ENCODE assay signal across 8 cellular contexts in genomic region chr2:149597050-149598013, GRCh38. TPM values are rescaled to one million over a fixed set of nuclear protein-coding genes. Genes with fewer than 3 reads are reported as not detected.
DNase-seq lines count a peak whose midpoint lies in the region; ATAC-seq and TF ChIP-seq lines count a peak whose summit lies in the region.

No MANE protein-coding gene starts in this region.

- H2AFZ ChIP-seq in OCI-LY3 (ENCODE audit: low read depth, low read length): peak overlapping the region; percentile 76

- H3K27me3 ChIP-seq in OCI-LY3 (ENCODE audit: low read depth, low read length) (no peaks in the 10 kb centered on the region), testis (no peaks in the 10 kb centered on the region)
- H3K27me3 ChIP-seq in naive thymus-derived CD4-positive, alpha-beta T cell (ENCODE audit: control insufficient read depth in 2 of 2, insufficient read depth in 2 of 2, low read length in 2 of 2): no peaks in the 10 kb centered on the region

- H3K27me3 Mint-ChIP-seq in naive thymus-derived CD4-positive, alpha-beta T cell: peaks cover under 1 to 25% (median 14%) of the 10 kb centered on the region in 5 donors

- H3K27ac Mint-ChIP-seq in naive thymus-derived CD4-positive, alpha-beta T cell: peak overlapping the region in 4 of 9 donors; percentile 44 to 67 (median 52)

- peak overlapping the region; percentile 37 for H3K9ac ChIP-seq in OCI-LY3 (ENCODE audit: low read length)

- CTCF ChIA-PET in naive thymus-derived CD4-positive, alpha-beta T cell (lab: Charles Lee): interaction anchor here (1.0 to 4.1 kb wide), 6 partner anchors 10 to 1642 kb away, joined by 3 to 31 read pairs (median 10); no protein-coding TSS in a partner anchor

- DNase-seq in EL (peak; percentile 90), activated T-cell treated with anti-CD3 and anti-CD28 coated beads for 24 hours (ENCODE audit: low read depth) (peak; percentile 49), erythroblast (lab: John Stamatoyannopoulos, UW) (peak; percentile 48 to 63), testis (peak; percentile 43)
- DNase-seq in Jurkat, Clone E6-1 (ENCODE audit: low read depth, low spot score): peak; percentile 69
- DNase-seq in naive thymus-derived CD4-positive, alpha-beta T cell: peak in 8 of 9 donors; percentile 34 to 78 (median 68)

- H3K36me3 ChIP-seq in OCI-LY3 (replicated peaks; ENCODE audit: low read depth, low read length): peaks cover 3% of the 10 kb centered on the region
- H3K36me3 ChIP-seq in naive thymus-derived CD4-positive, alpha-beta T cell (ENCODE audit: control insufficient read depth in 2 of 3, insufficient read depth in 3 of 3, low read length in 3 of 3): no peaks in the 10 kb centered on the region
- no peaks in the 10 kb centered on the region for H3K36me3 ChIP-seq in testis (ENCODE audit: low read depth, missing control alignments)

- POLR2A ChIA-PET in naive thymus-derived CD4-positive, alpha-beta T cell (lab: Charles Lee): interaction anchor here (0.7 to 0.8 kb wide), 2 partner anchors 11 to 694 kb away, joined by 3 read pairs; no protein-coding TSS in a partner anchor

- TF ChIP-seq CTCF in OCI-LY3 (IDR thresholded peaks at IDR 0.05; ENCODE audit: low read depth, low read length): peak; percentile 83
- peak; percentile 70 to 79 (median 75) for TF ChIP-seq CTCF in testis (IDR thresholded peaks at IDR 0.05)

- peak overlapping the region; percentile 69 for H3K4me2 ChIP-seq in OCI-LY3 (ENCODE audit: low read length)

- TF ChIP-seq POLR2A in erythroblast (IDR thresholded peaks at IDR 0.05; ENCODE audit: low read length): no peak
- TF ChIP-seq POLR2A in testis (IDR thresholded peaks at IDR 0.05): no peak

- no peaks in the 10 kb centered on the region for H3K9me3 Mint-ChIP-seq in naive thymus-derived CD4-positive, alpha-beta T cell

- H3K4me3 Mint-ChIP-seq in naive thymus-derived CD4-positive, alpha-beta T cell: peak overlapping the region in 8 of 10 donors; percentile 6 to 63 (median 38)

- intact Hi-C loops in naive thymus-derived CD4-positive, alpha-beta T cell (cut with micrococcal nuclease): loop anchor here (1.0 to 5.0 kb wide), 9 partner anchors 10 to 1840 kb away; partner anchors contain the start of genes MMADHC (in 1 of the 2) and RND3 (in 1 of the 2)
- intact Hi-C loops in testis (cut with DNase I; ENCODE audit: low total_unique reads): loop anchor here (10.0 kb wide), 1 partner anchor 1647 kb away; no protein-coding TSS in a partner anchor

- peaks cover 13% of the 10 kb centered on the region; the same call in 1 of the 2 replicates for H3K9me3 ChIP-seq in OCI-LY3 (ENCODE audit: insufficient read depth, low read length)
- H3K9me3 ChIP-seq in naive thymus-derived CD4-positive, alpha-beta T cell (ENCODE audit: control insufficient read depth in 2 of 3, low read length in 3 of 3): no peaks in the 10 kb centered on the region
- no peaks in the 10 kb centered on the region for H3K9me3 ChIP-seq in testis

- 32 to 45% methylated on average over 12 of the region's 12 CpGs for WGBS in testis, 2 donors

- H4K20me1 ChIP-seq in OCI-LY3 (ENCODE audit: insufficient read depth, low read length): no peaks in the 10 kb centered on the region

- H3K36me3 Mint-ChIP-seq in naive thymus-derived CD4-positive, alpha-beta T cell: no peaks in the 10 kb centered on the region

- peaks cover 7 to 22% (median 17%) of the 10 kb centered on the region in 7 donors for H3K4me1 Mint-ChIP-seq in naive thymus-derived CD4-positive, alpha-beta T cell

- ATAC-seq in GM21786 (IDR thresholded peaks at IDR 0.05; ENCODE audit: unreplicated experiment): peak; percentile 98
- ATAC-seq in naive thymus-derived CD4-positive, alpha-beta T cell: peak; percentile 97

- H3K4me1 ChIP-seq in OCI-LY3 (ENCODE audit: low read length) (peaks cover 11% of the 10 kb centered on the region), testis (no peaks in the 10 kb centered on the region)
- no peaks in the 10 kb centered on the region for H3K4me1 ChIP-seq in naive thymus-derived CD4-positive, alpha-beta T cell (ENCODE audit: control insufficient read depth in 2 of 2, insufficient read depth in 2 of 2, low read length in 2 of 2)

- no peaks in the 10 kb centered on the region for H3K79me2 ChIP-seq in OCI-LY3 (ENCODE audit: low read length)

- no peak overlapping the region for H3K27ac ChIP-seq in OCI-LY3 (ENCODE audit: low read length)
- H3K27ac ChIP-seq in naive thymus-derived CD4-positive, alpha-beta T cell (ENCODE audit: low read depth, low read length): no peak overlapping the region
- H3K27ac ChIP-seq in testis: no peak overlapping the region

- H3K4me3 ChIP-seq in Jurkat, Clone E6-1 (ENCODE audit: low read length): no peak overlapping the region
- peak overlapping the region; percentile 65 for H3K4me3 ChIP-seq in OCI-LY3 (ENCODE audit: low read length)
- H3K4me3 ChIP-seq in naive thymus-derived CD4-positive, alpha-beta T cell (ENCODE audit: low read length): no peak overlapping the region
- no peak overlapping the region for H3K4me3 ChIP-seq in testis

RNA-seq across cellular contexts. Expression of gene MMADHC, which starts 9.8 kb away (rescaled TPM):
- polyA plus RNA-seq in Jurkat, Clone E6-1 (2012; ENCODE audit: insufficient read depth, insufficient read length): 154 TPM
- total RNA-seq in naive thymus-derived CD4-positive, alpha-beta T cell: 10 to 100 TPM; 53.3 to 93.4 (median 66.6) TPM
- 100 to 1,000 TPM; 141 to 157 TPM for polyA plus RNA-seq in naive thymus-derived CD4-positive, alpha-beta T cell
- 10 to 100 TPM; 46.2 to 55.3 TPM for total RNA-seq in testis
- polyA plus RNA-seq in testis (ENCODE audit: insufficient read depth, low read depth, low replicate concordance): 133 TPM
